Comparison of ENCODE assay signal across 9 cellular contexts in the genomic region with DNA sequence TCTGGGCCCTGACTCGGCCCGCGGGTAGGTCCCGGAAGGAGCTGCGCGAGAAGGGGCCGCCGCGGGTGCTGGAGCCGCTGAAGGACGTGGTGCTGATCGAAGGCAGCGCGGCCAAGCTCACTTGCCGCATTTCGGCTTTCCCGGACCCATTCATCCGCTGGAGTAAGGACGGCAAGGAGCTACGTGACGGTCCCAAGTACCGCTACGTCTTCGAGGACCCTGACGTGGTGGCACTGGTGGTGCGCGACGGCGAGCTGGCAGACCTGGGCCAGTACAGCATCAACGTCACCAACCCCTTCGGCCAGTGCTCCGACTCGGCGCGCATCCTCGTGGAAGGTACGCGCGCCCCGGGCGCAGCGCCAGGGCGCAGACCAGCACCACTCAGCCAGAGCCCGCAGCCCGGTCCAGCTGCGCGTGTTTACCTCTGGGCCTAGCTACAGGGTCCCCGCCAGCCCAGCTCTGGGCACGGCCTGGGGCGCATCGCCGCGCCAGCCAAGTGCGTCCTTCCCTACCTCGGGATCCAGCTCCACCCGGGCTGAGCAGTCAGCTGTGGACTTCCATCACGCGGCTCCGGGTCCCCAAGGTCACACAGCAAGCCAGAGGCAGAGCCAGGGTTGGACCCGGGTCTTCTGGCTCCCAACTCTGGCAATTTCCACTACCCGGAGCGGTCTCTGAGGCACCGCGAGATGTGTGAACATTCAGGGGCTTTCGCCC. TPM values are rescaled to one million over a fixed set of nuclear protein-coding genes. Genes with fewer than 3 reads are reported as not detected.
DNase-seq lines count a peak whose midpoint lies in the region; ATAC-seq and TF ChIP-seq lines count a peak whose summit lies in the region.
"Had no signal": no experiment of that assay in that cellular context is flagged by ENCODE, and none has a peak within 500 bp of the region (broad histone marks: within the 10 kb centered on the region; RNA-seq: fewer than 3 reads in every experiment).

No MANE protein-coding gene starts in this region.

- peak overlapping the region; percentile 72 to 89 (median 87) for H3K4me3 Mint-ChIP-seq in brain

- peaks cover 61% of the 10 kb centered on the region for H3K27me3 Mint-ChIP-seq in brain

- H3K4me3 ChIP-seq in lower lobe of right lung: peak overlapping the region; percentile 80
- H3K4me3 ChIP-seq in thoracic aorta: peak overlapping the region; percentile 84

- ATAC-seq in lower lobe of right lung (no peak), thoracic aorta (ENCODE audit: insufficient number of reproducible peaks, low FRiP score, low read depth) (no peak), HG03135 (IDR thresholded peaks at IDR 0.05; ENCODE audit: unreplicated experiment) (no peak)

- H3K36me3 ChIP-seq in lower lobe of right lung (peaks cover 3% of the 10 kb centered on the region), thoracic aorta (peaks cover 14% of the 10 kb centered on the region)

- peak; percentile 31 for DNase-seq in activated T-cell treated with anti-CD3 and anti-CD28 coated beads, Interleukin-2, amount 50 U/mL, for 1 hour
- DNase-seq in activated T-cell treated with anti-CD3 and anti-CD28 coated beads for 4 hours (no peak), lower lobe of right lung (no peak), thoracic aorta (ENCODE audit: low spot score) (no peak), AG08395 (ENCODE audit: low spot score) (no peak), NCI-H1436 (lab: John Stamatoyannopoulos, UW) (no peak)

- peaks cover 0 to 6% (median 0%) of the 10 kb centered on the region in 5 experiments for H3K9me3 Mint-ChIP-seq in brain

- H3K27ac ChIP-seq in lower lobe of right lung (no peak overlapping the region), thoracic aorta (peak overlapping the region; percentile 93 to 95)

- H3K9me3 ChIP-seq in lower lobe of right lung: no peaks in the 10 kb centered on the region
- no peaks in the 10 kb centered on the region for H3K9me3 ChIP-seq in thoracic aorta

- no peak overlapping the region for H3K27ac Mint-ChIP-seq in brain

- intact Hi-C loops in lower lobe of right lung (cut with DNase I): no loop called here

- H3K27me3 ChIP-seq in lower lobe of right lung (ENCODE audit: low read depth): peaks cover 51% of the 10 kb centered on the region
- no peaks in the 10 kb centered on the region for H3K27me3 ChIP-seq in thoracic aorta (replicated peaks; ENCODE audit: insufficient read depth)

- peaks cover 65% of the 10 kb centered on the region for H3K4me1 Mint-ChIP-seq in brain

- H3K4me1 ChIP-seq in lower lobe of right lung (peaks cover 29% of the 10 kb centered on the region), thoracic aorta (ENCODE audit: control insufficient read depth in 1 of 2, low read depth in 2 of 2) (peaks cover 21 to 50% of the 10 kb centered on the region in 2 donors)

- H3K36me3 Mint-ChIP-seq in brain: no peaks in the 10 kb centered on the region

- TF ChIP-seq CTCF in brain (conservative IDR thresholded peaks at IDR 0.05): no peak
- TF ChIP-seq CTCF in lower lobe of right lung (IDR thresholded peaks at IDR 0.05): no peak
- TF ChIP-seq CTCF in thoracic aorta (IDR thresholded peaks at IDR 0.05): no peak

RNA-seq across cellular contexts. Expression of gene GMPPA, which starts 1.8 kb away (rescaled TPM):
- polyA plus RNA-seq in brain (ENCODE audit: insufficient read depth, low read depth, low replicate concordance): 22.0 TPM
- 29.9 TPM for total RNA-seq in lower lobe of right lung
- 10 to 100 TPM; 30.5 to 56.5 TPM for total RNA-seq in thoracic aorta

RNA-seq across cellular contexts. Expression of gene ASIC4, which starts 17.3 kb away (rescaled TPM):
- polyA plus RNA-seq in brain (ENCODE audit: insufficient read depth, low read depth, low replicate concordance): 1.2 TPM
- total RNA-seq in lower lobe of right lung (0.53 TPM), thoracic aorta (under 1 TPM in 1 of 2 donors, not detected in 1; 0.41 TPM)
- total RNA-seq: activated CD8-positive, alpha-beta memory T cell treated with anti-CD3 and anti-CD28 coated beads for 36 hours had no signal

RNA-seq across cellular contexts. Expression of gene CHPF, which starts 46.7 kb away (rescaled TPM):
- 41.6 TPM for polyA plus RNA-seq in brain (ENCODE audit: insufficient read depth, low read depth, low replicate concordance)
- total RNA-seq in lower lobe of right lung: 23.2 TPM
- 100 to 1,000 TPM; 184 to 269 TPM for total RNA-seq in thoracic aorta

RNA-seq across cellular contexts. Expression of gene TMEM198, which starts 46.9 kb away (rescaled TPM):
- 23.1 TPM for polyA plus RNA-seq in brain (ENCODE audit: insufficient read depth, low read depth, low replicate concordance)
- total RNA-seq in lower lobe of right lung (1.4 TPM), thoracic aorta (1 to 10 TPM; 1.4 to 3.9 TPM)
